Comparison of ENCODE assay signal across 1 cellular context in genomic region chr5:167549763-167550162, GRCh38.
TF ChIP-seq lines count a peak whose summit lies in the region.

No MANE protein-coding gene starts in this region.

TF ChIP-seq in H1, 55 proteins besides CTCF, POLR2A, EP300 and RAD21:
- TF ChIP-seq NRF1 (IDR thresholded peaks at IDR 0.05; ENCODE audit: low read depth, low read length) (no peak), EGR1 (IDR thresholded peaks at IDR 0.05; ENCODE audit: borderline replicate concordance, low read depth, low read length) (no peak), CHD2 (IDR thresholded peaks at IDR 0.05; ENCODE audit: low read length) (no peak), ATF3 (IDR thresholded peaks at IDR 0.05; ENCODE audit: insufficient read depth, low read depth, low read length) (no peak), SIX5 (IDR thresholded peaks at IDR 0.05; ENCODE audit: low read depth, low read length) (no peak), TAF7 (optimal IDR thresholded peaks at IDR 0.05; ENCODE audit: borderline replicate concordance, low read depth, low read length) (no peak), MAX (IDR thresholded peaks at IDR 0.05) (no peak), KDM5A (IDR thresholded peaks at IDR 0.05; ENCODE audit: low read length) (no peak)
